ENCODE assay signal across 12 cellular contexts in the genomic region with DNA sequence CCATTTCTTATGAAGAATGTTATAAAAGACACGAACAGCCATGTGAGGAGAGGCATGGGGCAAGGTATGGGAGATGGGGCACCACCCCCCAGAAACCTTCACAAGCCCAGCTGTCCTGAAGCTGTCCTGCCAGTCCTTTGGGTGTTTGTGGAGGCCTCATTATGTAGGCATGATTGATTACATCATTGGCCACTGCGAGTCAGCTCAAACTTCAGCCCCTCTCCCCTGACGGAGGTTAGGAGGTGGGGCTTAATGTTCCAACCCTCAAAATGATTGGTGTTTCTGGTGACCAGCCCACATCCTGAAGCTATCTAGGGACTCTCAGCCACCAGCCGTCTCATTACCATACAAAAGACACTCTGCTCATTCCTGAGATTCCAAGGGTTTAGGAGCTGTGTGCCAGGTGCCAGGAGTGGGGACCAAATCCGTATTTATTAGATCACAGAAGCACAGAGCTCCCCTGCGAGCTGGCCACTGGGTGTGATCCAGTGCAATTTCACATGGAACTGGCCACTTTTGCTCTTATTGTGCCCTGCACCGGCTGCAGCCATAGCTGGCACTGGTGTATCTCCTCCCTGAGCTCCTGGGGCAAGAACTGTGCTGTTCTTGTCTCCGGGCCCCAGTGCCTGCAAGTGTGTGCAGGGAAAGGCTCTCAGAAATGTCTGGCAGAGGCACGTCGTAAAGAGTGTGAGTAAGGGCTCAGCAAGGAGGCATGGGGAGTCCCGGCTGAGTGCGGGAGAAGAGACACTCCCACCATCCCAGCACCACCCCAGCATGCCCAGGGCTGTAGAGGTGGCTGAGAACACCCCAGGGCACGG. TPM values are rescaled to one million over a fixed set of nuclear protein-coding genes. Genes with fewer than 3 reads are reported as not detected.
DNase-seq lines count a peak whose midpoint lies in the region; ATAC-seq and TF ChIP-seq lines count a peak whose summit lies in the region.
"Had no signal": no experiment of that assay in that cellular context is flagged by ENCODE, and none has a peak within 500 bp of the region (broad histone marks: within the 10 kb centered on the region; RNA-seq: fewer than 3 reads in every experiment).

No MANE protein-coding gene starts in this region.

- H3K9me2 ChIP-seq in hepatocyte (replicated peaks; ENCODE audit: insufficient read depth): no peaks in the 10 kb centered on the region

- TF ChIP-seq CTCF in hepatocyte (IDR thresholded peaks at IDR 0.05; ENCODE audit: poor library complexity): no peak
- TF ChIP-seq CTCF in thyroid gland (IDR thresholded peaks at IDR 0.05): no peak
- TF ChIP-seq CTCF in GM13977 (IDR thresholded peaks at IDR 0.05; ENCODE audit: extremely low read depth, insufficient read depth, missing control alignments): no peak

- peak overlapping the region; percentile 4 for H3K4me3 ChIP-seq in SJCRH30
- H3K4me3 ChIP-seq in hepatocyte: no peak overlapping the region
- H3K4me3 ChIP-seq in thyroid gland (replicated peaks in 1 of 3): no peak overlapping the region

- peak in 1 of 2 donors; percentile 80 for TF ChIP-seq POLR2A in thyroid gland (IDR thresholded peaks at IDR 0.05)

- H3K36me3 ChIP-seq in SJCRH30 (no peaks in the 10 kb centered on the region; the same call in 1 of the 2 replicates), hepatocyte (replicated peaks; ENCODE audit: insufficient read depth, low read depth) (no peaks in the 10 kb centered on the region), thyroid gland (no peaks in the 10 kb centered on the region)

- peak; percentile 17 for DNase-seq in SIG-M5 treated with dmso at 0.1 percent for 504 hours (lab: John Stamatoyannopoulos, UW; ENCODE audit: unreplicated experiment)
- DNase-seq in SIG-M5 (lab: John Stamatoyannopoulos, UW): no peak
- DNase-seq in SJCRH30: peak; percentile 90 to 96
- peak; percentile 39 for DNase-seq in hepatocyte (ENCODE audit: low spot score)
- DNase-seq in thyroid gland: peak; percentile 90
- DNase-seq in GM13977 (ENCODE audit: low spot score): no peak
- DNase-seq in stimulated activated CD4-positive, alpha-beta T cell treated with anti-CD3 and anti-CD28 coated beads, Interleukin-4, amount 100 ng/mL, for 4 hours: no peak
- DNase-seq: NCI-H146; stimulated activated naive B cell treated with anti-CD40 and anti-IgM and Interleukin-4, amounts not matched to agents 10 μg/mL and 1 μg/mL and 100 μg/mL, for 72 hours had no signal

- peak overlapping the region; percentile 90 for H3K27ac ChIP-seq in SJCRH30
- H3K27ac ChIP-seq in hepatocyte: no peak overlapping the region
- peak overlapping the region; percentile 94 to 99 (median 96) for H3K27ac ChIP-seq in thyroid gland
- H3K27ac ChIP-seq: VCaP had no signal

- H3K27me3 ChIP-seq in SJCRH30 (no peaks in the 10 kb centered on the region), hepatocyte (no peaks in the 10 kb centered on the region), thyroid gland (no peaks in the 10 kb centered on the region)

- no peak for ATAC-seq in GM21360 (IDR thresholded peaks at IDR 0.05; ENCODE audit: unreplicated experiment)
- ATAC-seq: activated naive CD4-positive, alpha-beta T cell treated with anti-CD3 and anti-CD28 coated beads, Interleukin-2, amount 50 U/mL, for 72 hours; stimulated activated naive B cell treated with anti-CD40 and anti-IgM and Interleukin-4, amounts not matched to agents 10 μg/mL and 1 μg/mL and 100 μg/mL, for 72 hours had no signal

- in situ Hi-C loops in GM13977 (cut with MboI; ENCODE audit: low pct_unique_long_range_greater_than_20kb, low sequenced_read_pairs, unreplicated experiment): no loop called here

- no peaks in the 10 kb centered on the region for H4K20me1 ChIP-seq in hepatocyte (ENCODE audit: insufficient read depth, poor library complexity, severe bottlenecking)

- H3K4me1 ChIP-seq in SJCRH30 (peaks cover 82% of the 10 kb centered on the region), hepatocyte (ENCODE audit: insufficient read depth) (peaks cover 39% of the 10 kb centered on the region), thyroid gland (peaks cover 57 to 63% of the 10 kb centered on the region in 2 donors)

- no peaks in the 10 kb centered on the region for H3K79me2 ChIP-seq in hepatocyte

- peak overlapping the region; percentile 53 for H3K4me2 ChIP-seq in hepatocyte

- H3K9me3 ChIP-seq in SJCRH30 (replicated peaks) (no peaks in the 10 kb centered on the region), hepatocyte (ENCODE audit: low read depth) (no peaks in the 10 kb centered on the region), thyroid gland (no peaks in the 10 kb centered on the region)

- no peak overlapping the region for H2AFZ ChIP-seq in hepatocyte

- intact Hi-C loops in thyroid gland (cut with DNase I): no loop called here

- 33% methylated on average over 13 of the region's 13 CpGs for WGBS in hepatocyte (ENCODE audit: low lambda C conversion rate, missing lambda C conversion rate)
- WGBS in thyroid gland, 2 donors: 28 to 43% methylated on average over 13 of the region's 13 CpGs

RNA-seq across cellular contexts. Expression of gene KIAA1614, which starts 10.5 kb away (rescaled TPM):
- 59.9 and 63.1 TPM in 2 replicates for total RNA-seq in SJCRH30 (2014; rRNA removed; shearing (Covaris generic))
- total RNA-seq in hepatocyte (2.6 and 3.0 TPM in 2 replicates), thyroid gland (10 to 100 TPM in 2 of 4 donors, 1 to 10 TPM in 2; 8.7 to 16.7 (median 12.5) TPM)
- 2.5 and 2.9 TPM in 2 replicates for polyA plus RNA-seq in hepatocyte

Comparison
In these comparisons a context has a peak if more than half of its experiments do, and no peak if none do; other contexts are left out.
1. DNase-seq: peak in SIG-M5 treated with dmso at 0.1 percent for 504 hours (single experiment), SJCRH30 (2 of 2), hepatocyte (single experiment) and thyroid gland (2 of 2); none in SIG-M5 (single experiment), GM13977 (single experiment) and stimulated activated CD4-positive, alpha-beta T cell treated with anti-CD3 and anti-CD28 coated beads, Interleukin-4, amount 100 ng/mL, for 4 hours (0 of 2).